1 cellular context compared by ENCODE assay signal in genomic region chr6:98921038-98921437, GRCh38.
TF ChIP-seq lines count a peak whose summit lies in the region.

No MANE protein-coding gene starts in this region.

TF ChIP-seq in IMR-90, 13 proteins besides CTCF, POLR2A, EP300 and RAD21 (continued from another document):
- TF ChIP-seq SMC3 (IDR thresholded peaks at IDR 0.05; ENCODE audit: low read depth, low read length) (no peak), BHLHE40 (IDR thresholded peaks at IDR 0.05; ENCODE audit: low read depth, low read length) (no peak), MAFK (IDR thresholded peaks at IDR 0.05; ENCODE audit: low read depth, low read length) (no peak), RFX5 (IDR thresholded peaks at IDR 0.05; ENCODE audit: low read depth, low read length) (no peak), MAZ (IDR thresholded peaks at IDR 0.05; ENCODE audit: borderline replicate concordance, low read depth, low read length) (no peak)
